In genomic region chr7:94509264-94509878, GRCh38 we compare ENCODE assay signal across 9 cellular contexts. TPM values are rescaled to one million over a fixed set of nuclear protein-coding genes. Genes with fewer than 3 reads are reported as not detected.
A peak's percentile ranks its signal among the peaks of the same experiment; 100 is the strongest.
DNase-seq lines count a peak whose midpoint lies in the region; ATAC-seq, FAIRE-seq and TF ChIP-seq lines count a peak whose summit lies in the region.
"Had no signal": no experiment of that assay in that cellular context is flagged by ENCODE, and none has a peak within 500 bp of the region (broad histone marks: within the 10 kb centered on the region; RNA-seq: fewer than 3 reads in every experiment).

Gene CASD1, plus strand, starts transcription at chr7:94509809. Its CDS starts 276 bp downstream, at chr7:94510085.

- no peak for TF ChIP-seq RAD21 in HepG2 (CRISPR knock-in tag; IDR thresholded peaks at IDR 0.05)

- TF ChIP-seq CTCF in choroid plexus epithelial cell (conservative IDR thresholded peaks at IDR 0.05; ENCODE audit: low read depth, low read length): no peak
- TF ChIP-seq CTCF in HepG2 (CRISPR knock-in tag; IDR thresholded peaks at IDR 0.05): no peak

- peak in 1 of 2 experiments; percentile 6; a peak in 1 of 4 replicates for TF ChIP-seq EP300 in HepG2 (IDR thresholded peaks at IDR 0.05; ENCODE audit: low read depth in 2 of 2, low read length in 2 of 2)
- no peak for TF ChIP-seq EP300 in HepG2 (CRISPR knock-in tag; IDR thresholded peaks at IDR 0.05; ENCODE audit: borderline replicate concordance)

- H3K4me1 ChIP-seq in HepG2 (ENCODE audit: insufficient read depth, low read length): peaks cover 71% of the 10 kb centered on the region

- DNase-seq in DMS 273 (lab: John Stamatoyannopoulos, UW; ENCODE audit: unreplicated experiment) (peak; percentile 90), DMS 273 treated with DMSO at 0.1 percent for 48 hours (lab: John Stamatoyannopoulos, UW) (no peak), NCI-H1105 (lab: John Stamatoyannopoulos, UW) (peak; percentile 40), choroid plexus epithelial cell (ENCODE audit: low read depth) (peak; percentile 28), HepG2 (ENCODE audit: low spot score) (peak; percentile 33)
- peak; percentile 65 for DNase-seq in stimulated activated CD4-positive, alpha-beta T cell treated with anti-CD3 and anti-CD28 coated beads, Interleukin-4, amount 100 ng/mL, for 1 hour

- peaks cover 4% of the 10 kb centered on the region for H4K20me1 ChIP-seq in HepG2 (ENCODE audit: insufficient read depth, low read length)

- in situ Hi-C loops in HepG2 (cut with HindIII; ENCODE audit: extremely low pct_ligation_motif_present, low pct_unique_long_range_greater_than_20kb): no loop called here

- H3K27me3 ChIP-seq in HepG2 (ENCODE audit: control insufficient read depth in 1 of 2, insufficient read depth in 2 of 2, low read length in 2 of 2): no peaks in the 10 kb centered on the region

- 4% methylated on average over 20 of the region's 38 CpGs for WGBS in HepG2 (ENCODE audit: low lambda C conversion rate)

- no peak; a peak in 2 of 4 replicates for TF ChIP-seq POLR2A in HepG2 (IDR thresholded peaks at IDR 0.05; ENCODE audit: insufficient read depth in 1 of 2, low read depth in 2 of 2, low read length in 2 of 2)

- no peaks in the 10 kb centered on the region for H3K9me3 ChIP-seq in HepG2 (ENCODE audit: low read length)

- H3K36me3 ChIP-seq in HepG2 (replicated peaks in 1 of 2; ENCODE audit: control insufficient read depth in 1 of 2, insufficient read depth in 2 of 2, low read length in 2 of 2): no peaks in the 10 kb centered on the region

- intact Hi-C loops in HepG2 (cut with micrococcal nuclease; ENCODE audit: unreplicated experiment): no loop called here

- TSS peak; percentile 78 for BruUV-seq in HepG2 (replicated peaks; lab: Mats Ljungman, UMichigan)

- CTCF ChIA-PET in HepG2 (lab: Yijun Ruan, JAX; ENCODE audit: low intra/inter-chr PET ratio, low total read pairs): interaction anchor here (0.7 kb wide), 1 partner anchor 60 kb away, joined by 3 read pairs; no protein-coding TSS in a partner anchor

- ATAC-seq in HG02623 (IDR thresholded peaks at IDR 0.05; ENCODE audit: unreplicated experiment) (peak; percentile 66), HepG2 (peak; percentile 56)
- ATAC-seq in activated CD4-positive, CD25-positive, alpha-beta regulatory T cell treated with anti-CD3 and anti-CD28 coated beads, Interleukin-2, amount 50 U/mL, for 24 hours: peak; percentile 71 to 75

- H2AFZ ChIP-seq in HepG2 (ENCODE audit: low read length): no peak within 1 kb of the TSS

- H3K4me2 ChIP-seq in HepG2 (ENCODE audit: low read depth, low read length): peak within 1 kb of the TSS; percentile 82

- peak within 1 kb of the TSS; percentile 96 for H3K9ac ChIP-seq in HepG2 (ENCODE audit: insufficient read depth, low read depth, low read length)

- peak; percentile 12 for FAIRE-seq in HepG2 (lab: Jason Lieb, UNC)
- FAIRE-seq: A204.1 had no signal

- H3K27ac ChIP-seq in HepG2 (ENCODE audit: extremely low read length, insufficient read depth, low read length): peak within 1 kb of the TSS; percentile 96

- H3K79me2 ChIP-seq in HepG2 (ENCODE audit: insufficient read depth, low read length): peaks cover 42% of the 10 kb centered on the region

- H3K4me3 ChIP-seq in choroid plexus epithelial cell (ENCODE audit: low read depth, low read length): peak within 1 kb of the TSS; percentile 81
- H3K4me3 ChIP-seq in HepG2 (replicated peaks in 1 of 3; ENCODE audit: insufficient read depth in 1 of 3, low read depth in 2 of 3, low read length in 3 of 3): peak within 1 kb of the TSS; percentile 66 to 83 (median 83)

- POLR2A ChIA-PET in HepG2 (lab: Yijun Ruan, JAX): interaction anchor here (2.4 kb wide), 1 partner anchor 146 kb away, joined by 7 read pairs; the partner anchor contains the start of gene SGCE

TF ChIP-seq in HepG2, 621 proteins besides CTCF, POLR2A, EP300 and RAD21 (continues in another document):
- TF ChIP-seq GFI1 (CRISPR knock-in tag; IDR thresholded peaks at IDR 0.05; ENCODE audit: borderline replicate concordance) (0 out of 2 replicates have a peak, but pooled peaks have one; percentile 27), TCF12 (IDR thresholded peaks at IDR 0.05) (no peak), TCF12 (CRISPR knock-in tag; IDR thresholded peaks at IDR 0.05) (no peak), ZNF350 (CRISPR knock-in tag; IDR thresholded peaks at IDR 0.05; ENCODE audit: borderline replicate concordance, low read depth) (peak; percentile 45; the same call in 1 of the 2 replicates), ATAD3A (CRISPR knock-in tag; IDR thresholded peaks at IDR 0.05) (no peak), GABPB1 (CRISPR knock-in tag; IDR thresholded peaks at IDR 0.05) (peak; percentile 54; the same call in 1 of the 2 replicates), TBX2 (CRISPR knock-in tag; IDR thresholded peaks at IDR 0.05; ENCODE audit: borderline replicate concordance) (0 out of 2 replicates have a peak, but pooled peaks have one; percentile 20), ZNF263 (CRISPR knock-in tag; IDR thresholded peaks at IDR 0.05) (peak; percentile 8; the same call in 1 of the 2 replicates), KAT7 (CRISPR knock-in tag; IDR thresholded peaks at IDR 0.05; ENCODE audit: borderline replicate concordance) (peak; percentile 30; the same call in 1 of the 2 replicates), WIZ (CRISPR knock-in tag; IDR thresholded peaks at IDR 0.05) (no peak), LCORL (IDR thresholded peaks at IDR 0.05) (no peak), LCORL (CRISPR knock-in tag; IDR thresholded peaks at IDR 0.05) (no peak), PHF20 (CRISPR knock-in tag; IDR thresholded peaks at IDR 0.05) (peak; percentile 12; the same call in 1 of the 2 replicates), ZNF317 (CRISPR knock-in tag; IDR thresholded peaks at IDR 0.05) (0 out of 2 replicates have a peak, but pooled peaks have one; percentile 18), UBTF (CRISPR knock-in tag; IDR thresholded peaks at IDR 0.05) (no peak), TOE1 (CRISPR knock-in tag; IDR thresholded peaks at IDR 0.05) (0 out of 2 replicates have a peak, but pooled peaks have one; percentile 18), ESRRA (CRISPR knock-in tag; IDR thresholded peaks at IDR 0.05; ENCODE audit: low read depth) (peak; percentile 87), ZNF782 (CRISPR knock-in tag; IDR thresholded peaks at IDR 0.05; ENCODE audit: borderline replicate concordance) (0 out of 2 replicates have a peak, but pooled peaks have one; percentile 54), HDAC1 (CRISPR knock-in tag; IDR thresholded peaks at IDR 0.05) (peak; percentile 36; the same call in 1 of the 2 replicates), ETV5 (CRISPR knock-in tag; IDR thresholded peaks at IDR 0.05; ENCODE audit: borderline replicate concordance) (peak; percentile 63; the same call in 1 of the 2 replicates), FOXP1 (IDR thresholded peaks at IDR 0.05) (no peak), FOXP1 (CRISPR knock-in tag; IDR thresholded peaks at IDR 0.05) (0 out of 2 replicates have a peak, but pooled peaks have one; percentile 7), MZF1 (CRISPR knock-in tag; IDR thresholded peaks at IDR 0.05; ENCODE audit: borderline replicate concordance) (no peak), SIN3A (IDR thresholded peaks at IDR 0.05; ENCODE audit: borderline replicate concordance, low read depth, low read length) (no peak), HNRNPL (IDR thresholded peaks at IDR 0.05; ENCODE audit: low read depth, low read length) (no peak), MTA1 (CRISPR knock-in tag; IDR thresholded peaks at IDR 0.05; ENCODE audit: borderline replicate concordance) (peak; percentile 50)

RNA-seq across cellular contexts. Expression of gene CASD1, which starts in this region (rescaled TPM):
- total RNA-seq in HepG2 (2016; rRNA removed; fragmentation: Illumina TruSeq; extraction: Trizol): 21.4 and 22.9 TPM in 2 replicates
- total RNA-seq in HepG2 (2016; cell fraction: cytosol; rRNA removed; fragmentation: Illumina TruSeq; extraction: Trizol; ENCODE audit: low read depth): 5.9 and 7.0 TPM in 2 replicates
- total RNA-seq in HepG2 (2016; cell fraction: insoluble cytoplasmic fraction; rRNA removed; fragmentation: Illumina TruSeq; extraction: Trizol): 20.4 and 23.2 TPM in 2 replicates
- 19.4 and 21.4 TPM in 2 replicates for total RNA-seq in HepG2 (2016; cell fraction: membrane; rRNA removed; fragmentation: Illumina TruSeq; extraction: Trizol)
- 39.3 and 40.4 TPM in 2 replicates for total RNA-seq in HepG2 (2016; cell fraction: nucleus; rRNA removed; fragmentation: Illumina TruSeq; extraction: Trizol)
- polyA plus RNA-seq in HepG2 (2011; rRNA removed): 23.4 and 32.6 TPM in 2 replicates
- 8.4 and 15.0 TPM in 2 replicates for polyA plus RNA-seq in HepG2 (2011; cell fraction: cytosol; rRNA removed)
- polyA plus RNA-seq in HepG2 (2011; cell fraction: nucleus; rRNA removed): 19.1 and 24.4 TPM in 2 replicates
- polyA plus RNA-seq in HepG2 (2012): 19.1 and 25.0 TPM in 2 replicates
- polyA plus RNA-seq in HepG2 (2016; cell fraction: cytosol; fragmentation: Illumina TruSeq; extraction: Trizol; ENCODE audit: low read depth): 5.4 and 5.6 TPM in 2 replicates
- 17.4 and 18.3 TPM in 2 replicates for polyA plus RNA-seq in HepG2 (2016; cell fraction: insoluble cytoplasmic fraction; fragmentation: Illumina TruSeq; extraction: Trizol; ENCODE audit: low read depth)
- polyA plus RNA-seq in HepG2 (2016; cell fraction: membrane; fragmentation: Illumina TruSeq; extraction: Trizol; ENCODE audit: low read depth): 10.1 and 12.8 TPM in 2 replicates
- 47.6 and 48.1 TPM in 2 replicates for polyA plus RNA-seq in HepG2 (2016; cell fraction: nucleus; fragmentation: Illumina TruSeq; extraction: Trizol; ENCODE audit: insufficient read depth, low read depth)
- 2.8 and 71.7 TPM in 2 replicates for polyA minus RNA-seq in HepG2 (2011; rRNA and poly(A)+ RNA removed; ENCODE audit: low replicate concordance)
- 24.5 and 24.8 TPM in 2 replicates for polyA minus RNA-seq in HepG2 (2011; cell fraction: cytosol; rRNA and poly(A)+ RNA removed)
- polyA minus RNA-seq in HepG2 (2011; cell fraction: nucleus; rRNA and poly(A)+ RNA removed): 89.6 and 113 TPM in 2 replicates
